7 cellular contexts compared by ENCODE assay signal in the genomic region with DNA sequence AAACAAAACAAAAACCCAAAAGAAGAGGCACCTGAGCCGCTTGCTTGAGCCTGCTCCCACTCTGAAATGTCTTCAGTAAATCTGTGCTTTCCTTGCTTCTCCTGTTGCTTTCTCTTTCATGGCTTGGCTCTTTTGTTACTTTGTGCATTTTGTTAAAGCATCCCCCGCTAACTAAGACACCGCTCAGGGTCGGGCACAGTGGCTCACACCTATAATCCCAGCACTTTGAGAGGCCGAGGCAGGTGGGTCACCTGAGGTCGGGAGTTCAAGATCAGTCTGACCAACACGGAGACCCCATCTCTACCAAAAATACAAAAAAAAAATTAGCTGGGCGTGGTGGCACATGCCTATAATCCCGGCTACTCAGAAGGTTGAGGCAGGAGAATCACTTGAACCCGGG. TPM values are rescaled to one million over a fixed set of nuclear protein-coding genes. Genes with fewer than 3 reads are reported as not detected.
A peak's percentile ranks its signal among the peaks of the same experiment; 100 is the strongest.
DNase-seq lines count a peak whose midpoint lies in the region; FAIRE-seq and TF ChIP-seq lines count a peak whose summit lies in the region.
"Not testable (repeated sequence)": the region's sequence is repeated elsewhere in the genome, so short reads cannot be mapped to it uniquely, and the experiment has no call there.

No MANE protein-coding gene starts in this region.

- peak overlapping the region in 1 of 2 donors; percentile 54 for H3K9ac ChIP-seq in duodenal mucosa (ENCODE audit: low read depth in 1 of 2, low read length in 2 of 2)
- H3K9ac ChIP-seq in kidney (ENCODE audit: low read length in 2 of 2), result not testable (repeated sequence)

- not testable (repeated sequence) for H3K9me3 ChIP-seq in MG63; duodenal mucosa (ENCODE audit: control insufficient read depth in 1 of 2, low read length in 2 of 2); kidney (ENCODE audit: control insufficient read depth in 1 of 2, low read length in 2 of 2); muscle layer of duodenum (ENCODE audit: control insufficient read depth in 1 of 2, low read length in 2 of 2); small intestine (ENCODE audit: control insufficient read depth, low read depth)

- H3K27me3 ChIP-seq in MG63; duodenal mucosa (ENCODE audit: control insufficient read depth in 1 of 2, insufficient read depth in 2 of 2, low read length in 2 of 2); muscle layer of duodenum (ENCODE audit: low read depth, low read length); small intestine (ENCODE audit: control insufficient read depth in 2 of 2, insufficient read depth in 2 of 2, low read length in 2 of 2): not testable (repeated sequence)

- not testable (repeated sequence) for TF ChIP-seq CTCF in kidney (IDR thresholded peaks at IDR 0.05; ENCODE audit: borderline replicate concordance, extremely low read depth, insufficient read depth)

- DNase-seq in DMS79 treated with DMSO at 0.1 percent for 48 hours (lab: John Stamatoyannopoulos, UW) (peak; percentile 30), RCC 7860 (ENCODE audit: low spot score) (peak; percentile 29)
- DNase-seq in MG63, kidney, small intestine: not testable (repeated sequence)

- peaks cover 9 to 11% of the 10 kb centered on the region in 2 donors for H3K4me1 ChIP-seq in duodenal mucosa (ENCODE audit: control insufficient read depth in 1 of 2, insufficient read depth in 2 of 2, low read length in 2 of 2)
- H3K4me1 ChIP-seq in kidney (ENCODE audit: control insufficient read depth in 1 of 2, insufficient read depth in 1 of 2, low read depth in 1 of 2, low read length in 2 of 2); muscle layer of duodenum (ENCODE audit: control insufficient read depth in 1 of 2, insufficient read depth in 2 of 2, low read length in 2 of 2); small intestine (ENCODE audit: control insufficient read depth in 2 of 2, insufficient read depth in 1 of 2, low read depth in 1 of 2, low read length in 1 of 2): not testable (repeated sequence)

- intact Hi-C loops in kidney (cut with DNase I), result not testable (repeated sequence)

- FAIRE-seq in RCC 7860 (lab: Jason Lieb, UNC); kidney (lab: Jason Lieb, UNC); small intestine (lab: Jason Lieb, UNC): not testable (repeated sequence)

- H3K36me3 ChIP-seq in MG63; duodenal mucosa (ENCODE audit: control insufficient read depth in 1 of 2, insufficient read depth in 2 of 2, low read length in 2 of 2); kidney (ENCODE audit: control insufficient read depth in 1 of 2, insufficient read depth in 2 of 2, low read length in 2 of 2); muscle layer of duodenum (ENCODE audit: control insufficient read depth in 1 of 2, insufficient read depth in 2 of 2, low read length in 2 of 2); small intestine (ENCODE audit: control insufficient read depth in 2 of 2, insufficient read depth in 2 of 2, low read length in 2 of 2): not testable (repeated sequence)

- H3K4me3 ChIP-seq in MG63, result peak overlapping the region; percentile 26
- peak overlapping the region; percentile 43 to 50 for H3K4me3 ChIP-seq in duodenal mucosa (ENCODE audit: low read depth in 1 of 2, low read length in 2 of 2)
- not testable (repeated sequence) for H3K4me3 ChIP-seq in kidney (ENCODE audit: low read length in 2 of 2); muscle layer of duodenum (ENCODE audit: low read depth in 1 of 2, low read length in 2 of 2)
- H3K4me3 ChIP-seq in small intestine (ENCODE audit: low read depth in 1 of 2, low read length in 2 of 2), result peak overlapping the region; percentile 13 to 14

- 15 to 60% (median 33%) methylated on average over 10 of the region's 10 CpGs for WGBS in small intestine, 3 donors

- H3K27ac ChIP-seq in duodenal mucosa (ENCODE audit: low read depth, low read length) (peak overlapping the region; percentile 83), kidney (ENCODE audit: low read depth in 2 of 2, low read length in 2 of 2) (peak overlapping the region; percentile 53 to 87), muscle layer of duodenum (ENCODE audit: low read length) (peak overlapping the region; percentile 72), small intestine (ENCODE audit: low read depth in 1 of 2, low read length in 1 of 2) (peak overlapping the region; percentile 73 to 90)

RNA-seq across cellular contexts. Expression of a gene that starts 7.2 kb away (rescaled TPM):
- total RNA-seq in MG63 (2014; rRNA removed; shearing (Covaris generic); ENCODE audit: low replicate concordance), result 49.1 and 119 TPM in 2 replicates
- 210 TPM for total RNA-seq in kidney
- polyA plus RNA-seq in kidney (ENCODE audit: insufficient read depth, low read depth, low replicate concordance), result 122 TPM
- 10 to 100 TPM; 65.4 to 67.8 (median 67.3) TPM for polyA plus RNA-seq in small intestine

RNA-seq across cellular contexts. Expression of a gene that starts 52.4 kb away (rescaled TPM):
- total RNA-seq in MG63 (2014; rRNA removed; shearing (Covaris generic); ENCODE audit: low replicate concordance), result 17.9 and 23.0 TPM in 2 replicates
- total RNA-seq in kidney, result 17.8 TPM
- 5.0 TPM for polyA plus RNA-seq in kidney (ENCODE audit: insufficient read depth, low read depth, low replicate concordance)
- polyA plus RNA-seq in small intestine, result 10 to 100 TPM in 1 of 3 donors, 1 to 10 TPM in 2; 3.4 to 11.9 (median 3.5) TPM

RNA-seq across cellular contexts. Expression of a gene that starts 52.4 kb away (rescaled TPM):
- 2.4 and 6.4 TPM in 2 replicates for total RNA-seq in MG63 (2014; rRNA removed; shearing (Covaris generic); ENCODE audit: low replicate concordance)
- total RNA-seq in kidney, result 0.60 TPM
- 0.19 TPM for polyA plus RNA-seq in kidney (ENCODE audit: insufficient read depth, low read depth, low replicate concordance)
- polyA plus RNA-seq in small intestine, result under 1 TPM in 2 of 3 donors, not detected in 1; 0.22 to 0.49 TPM
